In the genomic region with DNA sequence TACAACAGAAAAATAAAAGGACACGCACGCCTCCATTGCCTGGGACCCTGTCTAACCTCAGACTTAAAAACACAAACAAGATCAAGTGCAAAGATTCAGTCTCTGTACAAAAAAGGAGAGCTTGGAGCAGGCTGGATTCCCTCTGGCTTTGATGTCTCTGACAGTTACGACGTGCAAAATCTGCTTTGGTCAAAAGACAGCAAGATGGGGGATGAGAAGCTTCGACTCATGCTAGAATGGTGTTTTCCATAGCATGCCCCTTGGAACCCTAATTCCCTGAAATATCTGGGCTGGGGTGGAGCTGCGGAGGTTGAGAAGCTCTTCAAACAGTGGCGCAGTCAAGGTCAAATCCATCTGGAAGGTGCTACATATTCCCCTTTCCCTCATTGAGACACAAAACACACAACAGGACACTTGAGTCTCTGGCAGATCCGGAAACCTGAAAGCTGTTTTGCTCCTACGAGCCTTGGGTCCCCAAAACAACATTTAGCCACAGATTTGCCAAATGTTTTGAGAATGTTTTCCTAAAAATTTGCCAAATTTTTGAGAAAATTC, we compare ENCODE assay signal across 1 cellular context.
TF ChIP-seq lines count a peak whose summit lies in the region.

No MANE protein-coding gene starts in this region.

TF ChIP-seq in IMR-90, 13 proteins besides CTCF, POLR2A, EP300 and RAD21:
- TF ChIP-seq ELK1 (IDR thresholded peaks at IDR 0.05; ENCODE audit: borderline replicate concordance, low read depth, low read length): no peak
- TF ChIP-seq BHLHE40 (IDR thresholded peaks at IDR 0.05; ENCODE audit: low read depth, low read length): no peak
- TF ChIP-seq FOS (IDR thresholded peaks at IDR 0.05; ENCODE audit: low read depth, low read length): no peak
- TF ChIP-seq MXI1 (IDR thresholded peaks at IDR 0.05; ENCODE audit: borderline replicate concordance, low read depth, low read length): no peak
- TF ChIP-seq SMC3 (IDR thresholded peaks at IDR 0.05; ENCODE audit: low read depth, low read length): no peak
- TF ChIP-seq, protein P1, sequence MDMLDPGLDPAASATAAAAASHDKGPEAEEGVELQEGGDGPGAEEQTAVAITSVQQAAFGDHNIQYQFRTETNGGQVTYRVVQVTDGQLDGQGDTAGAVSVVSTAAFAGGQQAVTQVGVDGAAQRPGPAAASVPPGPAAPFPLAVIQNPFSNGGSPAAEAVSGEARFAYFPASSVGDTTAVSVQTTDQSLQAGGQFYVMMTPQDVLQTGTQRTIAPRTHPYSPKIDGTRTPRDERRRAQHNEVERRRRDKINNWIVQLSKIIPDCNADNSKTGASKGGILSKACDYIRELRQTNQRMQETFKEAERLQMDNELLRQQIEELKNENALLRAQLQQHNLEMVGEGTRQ (IDR thresholded peaks at IDR 0.05; ENCODE audit: low read depth, low read length): no peak
- TF ChIP-seq NFE2L2 (IDR thresholded peaks at IDR 0.05; ENCODE audit: low read depth, low read length): no peak
- TF ChIP-seq CEBPB (IDR thresholded peaks at IDR 0.05; ENCODE audit: low read depth, low read length): no peak
- TF ChIP-seq CHD1 (IDR thresholded peaks at IDR 0.05; ENCODE audit: low read depth, low read length): no peak
- TF ChIP-seq RFX5 (IDR thresholded peaks at IDR 0.05; ENCODE audit: low read depth, low read length): no peak
- no peak for TF ChIP-seq MAZ (IDR thresholded peaks at IDR 0.05; ENCODE audit: borderline replicate concordance, low read depth, low read length)
- no peak for TF ChIP-seq MAFK (IDR thresholded peaks at IDR 0.05; ENCODE audit: low read depth, low read length)
- TF ChIP-seq RCOR1 (IDR thresholded peaks at IDR 0.05; ENCODE audit: insufficient replicate concordance, low read length): no peak
TF ChIP-seq in IMR-90: peak in this region for 0.
